2 cellular contexts compared by ENCODE assay signal in the genomic region with DNA sequence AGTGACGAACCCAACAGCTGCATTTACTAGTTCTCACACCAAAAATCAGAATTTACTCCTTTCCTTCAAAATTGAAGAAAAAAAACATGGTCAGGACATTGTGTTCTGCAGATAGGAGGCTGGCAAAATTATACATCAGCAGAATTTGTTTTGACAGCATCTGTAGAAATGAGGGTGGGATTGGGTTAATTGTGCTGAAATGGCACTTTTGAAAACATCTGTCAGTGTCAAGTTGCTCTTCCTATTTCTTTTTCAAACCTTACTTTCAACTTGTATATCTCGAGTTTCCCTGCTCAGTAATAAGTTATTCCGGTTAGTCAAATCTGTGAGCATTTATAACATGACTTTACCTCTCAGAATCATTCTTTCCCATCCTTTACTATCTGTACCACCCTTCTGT.
A peak's percentile ranks its signal among the peaks of the same experiment; 100 is the strongest.
TF ChIP-seq lines count a peak whose summit lies in the region.

No MANE protein-coding gene starts in this region.

TF ChIP-seq in HepG2, 621 proteins besides CTCF, POLR2A, EP300 and RAD21:
- no peak for TF ChIP-seq ZNF33B (CRISPR knock-in tag; IDR thresholded peaks at IDR 0.05)
- TF ChIP-seq ZBTB38 (CRISPR knock-in tag; IDR thresholded peaks at IDR 0.05): no peak
- no peak for TF ChIP-seq SP5 (CRISPR knock-in tag; IDR thresholded peaks at IDR 0.05; ENCODE audit: borderline replicate concordance, low read depth)
- peak; percentile 94 to 96 for TF ChIP-seq MAFK (conservative IDR thresholded peaks at IDR 0.05 in 1 of 2, IDR thresholded peaks at IDR 0.05 in 1 of 2; ENCODE audit: low read length in 2 of 2)
- TF ChIP-seq MAFF (IDR thresholded peaks at IDR 0.05; ENCODE audit: low read depth, low read length): peak; percentile 97
- no peak for TF ChIP-seq ZNF660 (CRISPR knock-in tag; IDR thresholded peaks at IDR 0.05; ENCODE audit: borderline replicate concordance, low read depth)

TF ChIP-seq in IMR-90, 13 proteins besides CTCF, POLR2A, EP300 and RAD21:
- TF ChIP-seq MAFK (IDR thresholded peaks at IDR 0.05; ENCODE audit: low read depth, low read length) (peak; percentile 92), MXI1 (IDR thresholded peaks at IDR 0.05; ENCODE audit: borderline replicate concordance, low read depth, low read length) (no peak)
